9 cellular contexts compared by ENCODE assay signal in genomic region chr9:116154334-116154975, GRCh38. TPM values are rescaled to one million over a fixed set of nuclear protein-coding genes. Genes with fewer than 3 reads are reported as not detected.
DNase-seq lines count a peak whose midpoint lies in the region; ATAC-seq and TF ChIP-seq lines count a peak whose summit lies in the region.
"Had no signal": no experiment of that assay in that cellular context is flagged by ENCODE, and none has a peak within 500 bp of the region (broad histone marks: within the 10 kb centered on the region; RNA-seq: fewer than 3 reads in every experiment).

No MANE protein-coding gene starts in this region.

- H3K4me3 ChIP-seq in ascending aorta: peak overlapping the region; percentile 69 to 86
- H3K4me3 ChIP-seq in iPS-11a (ENCODE audit: low read depth, low read length): peak overlapping the region; percentile 51
- H3K4me3 ChIP-seq in skeletal muscle satellite cell (ENCODE audit: low read length): peak overlapping the region; percentile 63
- H3K4me3 ChIP-seq: HAP-1 had no signal

- H3K27me3 ChIP-seq in ascending aorta (no peaks in the 10 kb centered on the region), skeletal muscle satellite cell (ENCODE audit: control insufficient read depth, insufficient read depth, low read length) (peaks cover 17% of the 10 kb centered on the region)

- H3K9me3 ChIP-seq in ascending aorta: no peaks in the 10 kb centered on the region
- no peaks in the 10 kb centered on the region for H3K9me3 ChIP-seq in skeletal muscle satellite cell (replicated peaks; ENCODE audit: low read length)
- H3K9me3 ChIP-seq: HAP-1 had no signal

- peak overlapping the region; percentile 86 to 89 for H3K27ac ChIP-seq in ascending aorta

- DNase-seq in HCEC 1CT: peak; percentile 18
- peak in 1 of 2 donors; percentile 65 for DNase-seq in ascending aorta (ENCODE audit: low spot score in 2 of 2)
- no peak for DNase-seq in C1 segment of cervical spinal cord (lab: John Stamatoyannopoulos, UW)
- no peak for DNase-seq in GDM1 (lab: John Stamatoyannopoulos, UW)
- DNase-seq in activated CD8-positive, alpha-beta memory T cell treated with anti-CD3 and anti-CD28 coated beads, Interleukin-2, amount 50 U/mL, for 4 hours: no peak

- peaks cover 0 to 9% of the 10 kb centered on the region in 2 donors for H3K4me1 ChIP-seq in ascending aorta
- peaks cover 53% of the 10 kb centered on the region for H3K4me1 ChIP-seq in skeletal muscle satellite cell (ENCODE audit: control insufficient read depth, insufficient read depth, low read length)
- H3K4me1 ChIP-seq: HAP-1 had no signal

- peak overlapping the region; percentile 65 for H3K9ac ChIP-seq in skeletal muscle satellite cell (ENCODE audit: low read depth, low read length)

- no peak for ATAC-seq in GM18858 (IDR thresholded peaks at IDR 0.05; ENCODE audit: unreplicated experiment)

- TF ChIP-seq CTCF in ascending aorta (IDR thresholded peaks at IDR 0.05): no peak

- intact Hi-C loops in ascending aorta (cut with DNase I): loop anchor here (1.0 to 10.0 kb wide), 5 partner anchors 212 to 1760 kb away; no protein-coding TSS in a partner anchor

- H3K36me3 ChIP-seq in ascending aorta (no peaks in the 10 kb centered on the region), skeletal muscle satellite cell (ENCODE audit: insufficient read depth, low read length) (no peaks in the 10 kb centered on the region)
- H3K36me3 ChIP-seq: HAP-1 had no signal

- peak overlapping the region; percentile 81 for H3K4me2 ChIP-seq in skeletal muscle satellite cell (ENCODE audit: low read length)

RNA-seq across cellular contexts. Expression of gene PAPPA, which starts 0.9 kb away (rescaled TPM):
- 6.0 TPM for total RNA-seq in ascending aorta
- 30.8 and 39.3 TPM in 2 replicates for total RNA-seq in skeletal muscle satellite cell (2012; rRNA removed)
